In the genomic region with DNA sequence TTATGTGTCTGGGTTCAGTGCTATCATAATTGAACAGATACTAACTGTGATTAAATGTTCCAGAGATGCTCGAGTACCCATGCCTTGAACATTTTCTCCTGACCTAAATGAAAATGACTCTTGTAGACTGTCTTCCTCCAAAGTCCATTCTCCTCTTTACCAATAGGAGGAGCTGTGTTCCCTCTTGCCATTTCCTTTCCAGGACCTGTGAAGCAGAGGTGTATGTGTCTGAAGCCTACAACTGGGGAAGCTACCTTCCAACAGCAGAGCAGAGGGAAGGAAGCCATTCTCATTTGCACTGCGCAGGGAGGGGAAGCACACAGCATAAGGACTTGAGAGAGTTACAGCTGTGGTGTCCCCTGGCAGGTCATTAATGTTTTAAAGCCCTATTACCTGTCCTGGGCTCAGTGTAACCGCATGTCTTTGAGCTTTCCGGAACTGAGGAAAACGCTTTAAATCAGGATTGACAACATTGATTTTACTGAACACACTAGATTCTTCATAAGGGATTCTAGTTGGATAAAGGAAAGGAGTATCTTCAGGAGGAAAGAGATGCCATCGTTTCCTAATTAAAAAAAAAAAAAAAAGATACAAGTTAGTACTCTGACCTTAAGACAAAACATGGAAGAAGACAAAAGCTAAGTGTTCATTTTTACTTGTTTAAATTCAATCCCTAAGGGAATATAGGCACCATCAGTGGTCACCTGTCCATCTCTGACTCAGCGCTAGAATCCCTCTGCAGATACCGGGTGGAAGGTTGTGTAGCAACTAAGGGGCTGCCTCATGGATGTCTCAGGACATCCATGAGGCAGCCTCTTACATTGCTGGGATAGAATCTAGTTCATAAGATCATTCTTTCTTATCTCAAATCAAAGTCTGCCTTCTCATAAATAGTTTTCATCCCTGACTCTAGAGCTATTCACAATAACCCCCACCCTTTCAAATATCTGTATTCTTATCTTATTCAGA, we compare ENCODE assay signal across 8 cellular contexts. TPM values are rescaled to one million over a fixed set of nuclear protein-coding genes. Genes with fewer than 3 reads are reported as not detected.
DNase-seq lines count a peak whose midpoint lies in the region; ATAC-seq and TF ChIP-seq lines count a peak whose summit lies in the region.

No MANE protein-coding gene starts in this region.

- H3K4me1 ChIP-seq in tibial nerve, result peaks cover 0 to 10% (median 0%) of the 10 kb centered on the region in 4 donors

- peaks cover 70% of the 10 kb centered on the region for H3K36me3 Mint-ChIP-seq in activated B cell treated with CpG ODN at 0.5 μM for 24 hours (ENCODE audit: low read depth)

- H3K36me3 ChIP-seq in tibial nerve, result peaks cover 0 to 42% (median 2%) of the 10 kb centered on the region in 3 donors

- POLR2A ChIA-PET in activated B cell treated with CpG ODN at 0.5 μM for 24 hours (lab: Charles Lee), result no interaction called here

- H3K4me3 Mint-ChIP-seq in activated B cell treated with CpG ODN at 0.5 μM for 24 hours, result no peak overlapping the region

- H3K4me1 Mint-ChIP-seq in activated B cell treated with CpG ODN at 0.5 μM for 24 hours, result no peaks in the 10 kb centered on the region

- DNase-seq in GM12864 (ENCODE audit: low read depth) (no peak), activated B cell treated with CpG ODN at 0.5 μM for 24 hours (no peak), iPS DF 4.7 (ENCODE audit: extremely low read depth, low spot score) (peak; percentile 71), tibial nerve (ENCODE audit: low spot score in 2 of 2) (no peak)

- TF ChIP-seq CTCF in GM12864 (IDR thresholded peaks at IDR 0.05; ENCODE audit: low read depth, low read length, missing control alignments) (peak; percentile 85), activated B cell treated with CpG ODN at 0.5 μM for 24 hours (IDR thresholded peaks at IDR 0.05) (peak; percentile 54), tibial nerve (IDR thresholded peaks at IDR 0.05) (peak; percentile 33 to 52 (median 47))

- ATAC-seq in HG02610 (IDR thresholded peaks at IDR 0.05; ENCODE audit: unreplicated experiment) (peak; percentile 59), activated B cell treated with CpG ODN at 0.5 μM for 24 hours (ENCODE audit: low read depth) (peak; percentile 79), GM21528 (IDR thresholded peaks at IDR 0.05; ENCODE audit: low FRiP score, unreplicated experiment) (no peak), HG03520 (IDR thresholded peaks at IDR 0.05; ENCODE audit: unreplicated experiment) (no peak), HG03196 (IDR thresholded peaks at IDR 0.05; ENCODE audit: unreplicated experiment) (no peak)

- H3K9me3 ChIP-seq in tibial nerve, result no peaks in the 10 kb centered on the region

- no peaks in the 10 kb centered on the region for H3K27me3 ChIP-seq in tibial nerve

- CTCF ChIA-PET in activated B cell treated with CpG ODN at 0.5 μM for 24 hours (lab: Charles Lee), result interaction anchor here (0.6 to 1.7 kb wide), 11 partner anchors 10 to 276 kb away, joined by 3 to 16 read pairs (median 4); partner anchors contain the start of gene SEMA5B

- no peak for TF ChIP-seq EP300 in tibial nerve (IDR thresholded peaks at IDR 0.05)

- no peak overlapping the region for H3K27ac Mint-ChIP-seq in activated B cell treated with CpG ODN at 0.5 μM for 24 hours

- peaks cover 2% of the 10 kb centered on the region for H3K9me3 Mint-ChIP-seq in activated B cell treated with CpG ODN at 0.5 μM for 24 hours

- TF ChIP-seq POLR2A in tibial nerve (IDR thresholded peaks at IDR 0.05), result no peak

- 82 to 87% methylated on average over 8 of the region's 8 CpGs for WGBS in tibial nerve, 2 donors

- H3K4me3 ChIP-seq in GM12864 (ENCODE audit: low read depth, low read length), result no peak overlapping the region
- no peak overlapping the region for H3K4me3 ChIP-seq in tibial nerve

- H3K27me3 Mint-ChIP-seq in activated B cell treated with CpG ODN at 0.5 μM for 24 hours, result no peaks in the 10 kb centered on the region

- intact Hi-C loops in activated B cell treated with CpG ODN at 0.5 μM for 24 hours (cut with micrococcal nuclease), result loop anchor here (1.0 to 10.0 kb wide), 5 partner anchors 187 to 804 kb away; no protein-coding TSS in a partner anchor

- H3K27ac ChIP-seq in tibial nerve, result no peak overlapping the region

RNA-seq across cellular contexts. Expression of gene HSPBAP1, which starts 38.5 kb away (rescaled TPM):
- total RNA-seq in activated B cell treated with CpG ODN at 0.5 μM for 24 hours (18.1 and 20.6 TPM in 2 replicates), tibial nerve (10 to 100 TPM; 10.9 to 15.3 (median 12.9) TPM)

RNA-seq across cellular contexts. Expression of gene SLC49A4, which starts 39.7 kb away (rescaled TPM):
- total RNA-seq in activated B cell treated with CpG ODN at 0.5 μM for 24 hours (3.0 and 3.2 TPM in 2 replicates), tibial nerve (10 to 100 TPM; 14.2 to 27.3 (median 20.9) TPM)

Comparison
In these comparisons a context has a peak if more than half of its experiments do, and no peak if none do; other contexts are left out.
1. ATAC-seq: peak in HG02610 (single experiment) and activated B cell treated with CpG ODN at 0.5 μM for 24 hours (single experiment); none in GM21528 (single experiment), HG03520 (single experiment) and HG03196 (single experiment).
2. Peak in every context shown above with its lines, with median percentiles within 50 percentile points of each other: CTCF ChIP-seq.